In genomic region chr3:108090066-108090700, GRCh38 we compare ENCODE assay signal across 8 cellular contexts. TPM values are rescaled to one million over a fixed set of nuclear protein-coding genes. Genes with fewer than 3 reads are reported as not detected.
DNase-seq lines count a peak whose midpoint lies in the region; ATAC-seq and TF ChIP-seq lines count a peak whose summit lies in the region.

No MANE protein-coding gene starts in this region.

- H3K4me3 ChIP-seq in mononuclear cell (ENCODE audit: low read length), result peak overlapping the region; percentile 92

- peak; percentile 40 for DNase-seq in GM10248 (ENCODE audit: extremely low spot score)
- DNase-seq in NCI-H345 (lab: John Stamatoyannopoulos, UW), result peak; percentile 38
- DNase-seq in activated CD8-positive, alpha-beta memory T cell treated with anti-CD3 and anti-CD28 coated beads, Interleukin-2, amount 10 ng/mL, durations not matched to agents 7 days and 5 days, result peak; percentile 71
- DNase-seq in endothelial cell (ENCODE audit: low spot score), result peak; percentile 13
- DNase-seq in stimulated activated CD8-positive, alpha-beta memory T cell treated with anti-CD3 and anti-CD28 coated beads, Interleukin-2, amount 100 ng/mL, for 48 hours (ENCODE audit: low read depth in 2 of 2), result peak; percentile 29 to 43
- no peak for DNase-seq in SKM-1 treated with dmso at 0.1 percent for 144 hours (lab: John Stamatoyannopoulos, UW; ENCODE audit: unreplicated experiment)

- H3K36me3 Mint-ChIP-seq in activated CD8-positive, alpha-beta memory T cell treated with anti-CD3 and anti-CD28 coated beads, Interleukin-2, amount 10 ng/mL, durations not matched to agents 7 days and 5 days, result peaks cover 20% of the 10 kb centered on the region
- peaks cover 7% of the 10 kb centered on the region for H3K36me3 Mint-ChIP-seq in endothelial cell (ENCODE audit: low read depth, unreplicated experiment)

- no peaks in the 10 kb centered on the region for H3K27me3 Mint-ChIP-seq in activated CD8-positive, alpha-beta memory T cell treated with anti-CD3 and anti-CD28 coated beads, Interleukin-2, amount 10 ng/mL, durations not matched to agents 7 days and 5 days
- H3K27me3 Mint-ChIP-seq in endothelial cell (ENCODE audit: unreplicated experiment), result peaks cover 6% of the 10 kb centered on the region

- CTCF ChIA-PET in GM10248 (lab: Yijun Ruan, JAX), result interaction anchor here (0.7 to 1.6 kb wide), 4 partner anchors 10 to 430 kb away, joined by 3 to 4 read pairs (median 3); no protein-coding TSS in a partner anchor
- CTCF ChIA-PET in activated CD8-positive, alpha-beta memory T cell treated with anti-CD3 and anti-CD28 coated beads, Interleukin-2, amount 10 ng/mL, durations not matched to agents 7 days and 5 days (lab: Charles Lee), result interaction anchor here (0.7 to 0.9 kb wide), 4 partner anchors 10 to 46 kb away, joined by 3 read pairs; no protein-coding TSS in a partner anchor

- peak overlapping the region; percentile 99 for H3K27ac Mint-ChIP-seq in activated CD8-positive, alpha-beta memory T cell treated with anti-CD3 and anti-CD28 coated beads, Interleukin-2, amount 10 ng/mL, durations not matched to agents 7 days and 5 days
- H3K27ac Mint-ChIP-seq in endothelial cell (ENCODE audit: unreplicated experiment), result no peak overlapping the region

- POLR2A ChIA-PET in GM10248 (lab: Yijun Ruan, JAX), result no interaction called here

- H3K4me1 ChIP-seq in mononuclear cell (ENCODE audit: insufficient read depth, low read length), result peaks cover 48% of the 10 kb centered on the region

- H3K4me1 Mint-ChIP-seq in activated CD8-positive, alpha-beta memory T cell treated with anti-CD3 and anti-CD28 coated beads, Interleukin-2, amount 10 ng/mL, durations not matched to agents 7 days and 5 days, result peaks cover 28% of the 10 kb centered on the region
- H3K4me1 Mint-ChIP-seq in endothelial cell (ENCODE audit: unreplicated experiment), result peaks cover 17% of the 10 kb centered on the region

- no peaks in the 10 kb centered on the region for H3K27me3 ChIP-seq in mononuclear cell (ENCODE audit: insufficient read depth, low read length)

- H3K9me3 Mint-ChIP-seq in activated CD8-positive, alpha-beta memory T cell treated with anti-CD3 and anti-CD28 coated beads, Interleukin-2, amount 10 ng/mL, durations not matched to agents 7 days and 5 days (ENCODE audit: low read depth), result no peaks in the 10 kb centered on the region
- no peaks in the 10 kb centered on the region for H3K9me3 Mint-ChIP-seq in endothelial cell (ENCODE audit: unreplicated experiment)

- no peak for TF ChIP-seq CTCF in GM10248 (IDR thresholded peaks at IDR 0.05; ENCODE audit: control extremely low read depth, extremely low read depth, low read depth, missing control alignments)
- TF ChIP-seq CTCF in endothelial cell (IDR thresholded peaks at IDR 0.05; ENCODE audit: unreplicated experiment), result no peak

- ATAC-seq in HG02588 (IDR thresholded peaks at IDR 0.05; ENCODE audit: unreplicated experiment), result peak; percentile 6
- ATAC-seq in activated CD8-positive, alpha-beta memory T cell treated with anti-CD3 and anti-CD28 coated beads, Interleukin-2, amount 10 ng/mL, durations not matched to agents 7 days and 5 days, result peak; percentile 9

- no peaks in the 10 kb centered on the region for H3K9me3 ChIP-seq in mononuclear cell (ENCODE audit: low read depth, low read length)

- peak overlapping the region; percentile 97 for H3K4me3 Mint-ChIP-seq in activated CD8-positive, alpha-beta memory T cell treated with anti-CD3 and anti-CD28 coated beads, Interleukin-2, amount 10 ng/mL, durations not matched to agents 7 days and 5 days
- peak overlapping the region; percentile 96 for H3K4me3 Mint-ChIP-seq in endothelial cell (ENCODE audit: unreplicated experiment)

RNA-seq across cellular contexts. Expression of gene CD47, which starts 0.6 kb away (rescaled TPM):
- total RNA-seq in activated CD8-positive, alpha-beta memory T cell treated with anti-CD3 and anti-CD28 coated beads, Interleukin-2, amount 10 ng/mL, durations not matched to agents 7 days and 5 days, result 100 to 1,000 TPM; 111 to 133 TPM
- 89.6 TPM for total RNA-seq in endothelial cell (ENCODE audit: unreplicated experiment)
- 212 TPM for total RNA-seq in mononuclear cell
